In the genomic region with DNA sequence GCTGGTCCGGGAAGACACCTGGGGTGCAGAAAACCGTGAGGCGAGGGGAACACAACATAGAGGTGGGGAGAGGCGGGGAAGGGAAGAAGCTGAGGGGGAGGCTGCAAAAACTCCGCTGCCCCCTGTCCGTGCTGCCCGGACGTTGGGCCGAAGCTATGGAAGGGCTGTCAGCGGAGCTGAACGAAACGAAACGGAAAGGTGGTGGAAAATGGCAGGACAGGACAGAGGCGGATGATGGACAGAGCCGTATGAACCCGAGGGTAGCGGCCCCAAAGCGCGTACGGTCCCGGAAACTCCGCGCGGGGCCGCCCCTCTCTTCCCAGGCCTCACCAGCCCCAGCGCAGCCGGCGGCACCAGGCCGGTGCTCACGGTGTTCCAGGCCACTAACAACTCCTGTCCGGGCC, we compare ENCODE assay signal across 8 cellular contexts. TPM values are rescaled to one million over a fixed set of nuclear protein-coding genes. Genes with fewer than 3 reads are reported as not detected.
DNase-seq lines count a peak whose midpoint lies in the region; ATAC-seq, FAIRE-seq and TF ChIP-seq lines count a peak whose summit lies in the region.

No MANE protein-coding gene starts in this region.

- H3K79me2 ChIP-seq in astrocyte (ENCODE audit: insufficient read depth, low read length): peaks cover 70% of the 10 kb centered on the region

- H3K9ac ChIP-seq in astrocyte (ENCODE audit: low read length): peak overlapping the region; percentile 93
- H3K9ac ChIP-seq in liver (ENCODE audit: low read depth in 1 of 2, low read length in 2 of 2): peak overlapping the region; percentile 64 to 76

- peak overlapping the region; percentile 88 for H3K4me3 Mint-ChIP-seq in activated CD4-positive, alpha-beta T cell treated with anti-CD3 and anti-CD28 coated beads, Interleukin-2, amount 10 ng/mL, durations not matched to agents 7 days and 5 days
- peak overlapping the region; percentile 94 for H3K4me3 Mint-ChIP-seq in astrocyte (ENCODE audit: unreplicated experiment)

- no peaks in the 10 kb centered on the region for H3K27me3 Mint-ChIP-seq in activated CD4-positive, alpha-beta T cell treated with anti-CD3 and anti-CD28 coated beads, Interleukin-2, amount 10 ng/mL, durations not matched to agents 7 days and 5 days
- no peaks in the 10 kb centered on the region for H3K27me3 Mint-ChIP-seq in astrocyte (ENCODE audit: low read depth, unreplicated experiment)

- H3K36me3 Mint-ChIP-seq in activated CD4-positive, alpha-beta T cell treated with anti-CD3 and anti-CD28 coated beads, Interleukin-2, amount 10 ng/mL, durations not matched to agents 7 days and 5 days (ENCODE audit: low read depth): peaks cover 7% of the 10 kb centered on the region
- H3K36me3 Mint-ChIP-seq in astrocyte (ENCODE audit: low read depth, unreplicated experiment): peaks cover 7% of the 10 kb centered on the region

- intact Hi-C loops in thyroid gland (cut with DNase I): loop anchor here (5.0 kb wide), 1 partner anchor 39 kb away; the partner anchor contains the start of genes CYSRT1 and RNF224

- H3K4me1 ChIP-seq in astrocyte (ENCODE audit: insufficient read depth, low read length) (peaks cover 19% of the 10 kb centered on the region), liver (ENCODE audit: control insufficient read depth in 4 of 4, insufficient read depth in 4 of 4, low read length in 3 of 4) (peaks cover 19 to 50% (median 40%) of the 10 kb centered on the region in 4 donors), thyroid gland (peaks cover 29 to 30% of the 10 kb centered on the region in 2 donors)

- no peak for FAIRE-seq in astrocyte (lab: Jason Lieb, UNC)

- no peaks in the 10 kb centered on the region for H3K27me3 ChIP-seq in astrocyte (ENCODE audit: insufficient read depth, low read length)
- no peaks in the 10 kb centered on the region for H3K27me3 ChIP-seq in liver (ENCODE audit: control insufficient read depth in 4 of 4, insufficient read depth in 4 of 4, low read length in 3 of 4)
- no peaks in the 10 kb centered on the region for H3K27me3 ChIP-seq in thyroid gland

- H3K9me3 Mint-ChIP-seq in activated CD4-positive, alpha-beta T cell treated with anti-CD3 and anti-CD28 coated beads, Interleukin-2, amount 10 ng/mL, durations not matched to agents 7 days and 5 days: no peaks in the 10 kb centered on the region
- H3K9me3 Mint-ChIP-seq in astrocyte (ENCODE audit: unreplicated experiment): no peaks in the 10 kb centered on the region

- H3K27ac ChIP-seq in astrocyte (ENCODE audit: low read depth, low read length): peak overlapping the region; percentile 90
- H3K27ac ChIP-seq in liver (ENCODE audit: low read depth in 1 of 2, low read length in 2 of 2): peak overlapping the region; percentile 90 to 92
- H3K27ac ChIP-seq in thyroid gland: peak overlapping the region; percentile 70 to 88 (median 86)

- peaks cover 34% of the 10 kb centered on the region for H3K4me1 Mint-ChIP-seq in activated CD4-positive, alpha-beta T cell treated with anti-CD3 and anti-CD28 coated beads, Interleukin-2, amount 10 ng/mL, durations not matched to agents 7 days and 5 days
- H3K4me1 Mint-ChIP-seq in astrocyte (ENCODE audit: low read depth, unreplicated experiment): peaks cover 16% of the 10 kb centered on the region

- peak overlapping the region; percentile 99 for H3K4me2 ChIP-seq in astrocyte (ENCODE audit: low read length)

- CTCF ChIA-PET in activated CD4-positive, alpha-beta T cell treated with anti-CD3 and anti-CD28 coated beads, Interleukin-2, amount 10 ng/mL, durations not matched to agents 7 days and 5 days (lab: Charles Lee): interaction anchor here (1.2 to 2.6 kb wide), 5 partner anchors 11 to 31 kb away, joined by 3 to 10 read pairs (median 4); partner anchors contain the start of genes NDOR1, TMEM203, TMEM210 and TPRN

- DNase-seq in activated CD4-positive, alpha-beta T cell treated with anti-CD3 and anti-CD28 coated beads, Interleukin-2, amount 10 ng/mL, durations not matched to agents 7 days and 5 days: no peak
- DNase-seq in activated CD4-positive, alpha-beta T cell treated with anti-CD3 and anti-CD28 coated beads, Interleukin-2, amount 50 U/mL, for 48 hours: no peak
- DNase-seq in astrocyte (ENCODE audit: low read depth) (no peak), thyroid gland (no peak), NCI-H2171 (lab: John Stamatoyannopoulos, UW) (no peak)
- DNase-seq in stimulated activated CD4-positive, alpha-beta T cell treated with anti-CD3 and anti-CD28 coated beads, Interleukin-4, amount 100 ng/mL, for 4 hours: no peak

- no peak for TF ChIP-seq RAD21 in liver (IDR thresholded peaks at IDR 0.05)

- H2AFZ ChIP-seq in astrocyte (ENCODE audit: low read depth, low read length): peak overlapping the region; percentile 87

- no peaks in the 10 kb centered on the region for H3K9me3 ChIP-seq in astrocyte (ENCODE audit: insufficient read depth, low read depth, low read length)
- no peaks in the 10 kb centered on the region for H3K9me3 ChIP-seq in liver (ENCODE audit: control insufficient read depth in 4 of 4, low read length in 3 of 4)
- no peaks in the 10 kb centered on the region for H3K9me3 ChIP-seq in thyroid gland

- peaks cover 63% of the 10 kb centered on the region for H4K20me1 ChIP-seq in astrocyte (ENCODE audit: insufficient read depth, low read length)

- H3K4me3 ChIP-seq in astrocyte (ENCODE audit: insufficient read depth, low read depth, low read length): peak overlapping the region; percentile 94
- H3K4me3 ChIP-seq in liver (ENCODE audit: low read depth in 1 of 3, low read length in 3 of 3): peak overlapping the region; percentile 74 to 92 (median 86)
- H3K4me3 ChIP-seq in thyroid gland (replicated peaks in 1 of 3): peak overlapping the region; percentile 70 to 90 (median 86)

- TF ChIP-seq CTCF in astrocyte (IDR thresholded peaks at IDR 0.05; ENCODE audit: insufficient read depth, low read depth, low read length): no peak
- no peak for TF ChIP-seq CTCF in liver (IDR thresholded peaks at IDR 0.05; ENCODE audit: low read depth, low read length, missing input control)
- no peak for TF ChIP-seq CTCF in thyroid gland (IDR thresholded peaks at IDR 0.05)

- no peak for ATAC-seq in HG02981 (IDR thresholded peaks at IDR 0.05; ENCODE audit: unreplicated experiment)

- POLR2A ChIA-PET in activated CD4-positive, alpha-beta T cell treated with anti-CD3 and anti-CD28 coated beads, Interleukin-2, amount 10 ng/mL, durations not matched to agents 7 days and 5 days (lab: Charles Lee): interaction anchor here (1.1 to 1.6 kb wide), 2 partner anchors 13 to 17 kb away, joined by 4 to 5 read pairs; partner anchors contain the start of gene TPRN

- no peak for TF ChIP-seq POLR2A in thyroid gland (IDR thresholded peaks at IDR 0.05)

- peak overlapping the region; percentile 95 for H3K27ac Mint-ChIP-seq in activated CD4-positive, alpha-beta T cell treated with anti-CD3 and anti-CD28 coated beads, Interleukin-2, amount 10 ng/mL, durations not matched to agents 7 days and 5 days
- no peak overlapping the region for H3K27ac Mint-ChIP-seq in astrocyte (ENCODE audit: unreplicated experiment)

- 0% methylated on average over 31 of the region's 31 CpGs for WGBS in liver
- WGBS in thyroid gland, 2 donors: 1% methylated on average over 24 to 28 of the region's 31 CpGs

- H3K36me3 ChIP-seq in astrocyte (ENCODE audit: insufficient read depth, low read length): peaks cover 3% of the 10 kb centered on the region
- H3K36me3 ChIP-seq in liver (ENCODE audit: control insufficient read depth in 4 of 4, insufficient read depth in 3 of 4, low read depth in 1 of 4, low read length in 3 of 4): peaks cover 9 to 44% (median 11%) of the 10 kb centered on the region in 4 donors
- peaks cover 21 to 32% of the 10 kb centered on the region in 2 donors for H3K36me3 ChIP-seq in thyroid gland

TF ChIP-seq in liver, 16 proteins besides CTCF, POLR2A, EP300 and RAD21:
- no peak for TF ChIP-seq GABPA (IDR thresholded peaks at IDR 0.05 in 1 of 2, conservative IDR thresholded peaks at IDR 0.05 in 1 of 2)

RNA-seq across cellular contexts. Expression of gene ANAPC2, which starts 0.3 kb away (rescaled TPM):
- 10 to 100 TPM; 61.3 to 76.1 TPM for total RNA-seq in activated CD4-positive, alpha-beta T cell treated with anti-CD3 and anti-CD28 coated beads, Interleukin-2, amount 10 ng/mL, durations not matched to agents 7 days and 5 days
- total RNA-seq in astrocyte: 39.2 and 39.7 TPM in 2 replicates
- 10 to 100 TPM; 19.4 to 32.6 TPM for total RNA-seq in liver
- polyA plus RNA-seq in liver: 10 to 100 TPM in 1 of 2 donors, 1 to 10 TPM in 1; 9.3 to 19.9 TPM
- total RNA-seq in thyroid gland: 10 to 100 TPM; 25.6 to 34.1 (median 31.8) TPM

RNA-seq across cellular contexts. Expression of gene SSNA1, which starts 0.4 kb away (rescaled TPM):
- total RNA-seq in activated CD4-positive, alpha-beta T cell treated with anti-CD3 and anti-CD28 coated beads, Interleukin-2, amount 10 ng/mL, durations not matched to agents 7 days and 5 days: 10 to 100 TPM; 74.8 to 81.3 TPM
- 49.1 and 52.7 TPM in 2 replicates for total RNA-seq in astrocyte
- 10 to 100 TPM; 29.8 to 37.5 TPM for total RNA-seq in liver
- 10 to 100 TPM; 43.1 to 44.2 TPM for polyA plus RNA-seq in liver
- total RNA-seq in thyroid gland: 10 to 100 TPM; 42.0 to 97.5 (median 62.8) TPM

RNA-seq across cellular contexts. Expression of gene TPRN, which starts 12.5 kb away (rescaled TPM):
- 1 to 10 TPM; 8.9 TPM for total RNA-seq in activated CD4-positive, alpha-beta T cell treated with anti-CD3 and anti-CD28 coated beads, Interleukin-2, amount 10 ng/mL, durations not matched to agents 7 days and 5 days
- total RNA-seq in astrocyte (16.0 and 17.2 TPM in 2 replicates), liver (10 to 100 TPM in 1 of 2 donors, 1 to 10 TPM in 1; 5.4 to 15.8 TPM), thyroid gland (10 to 100 TPM in 2 of 4 donors, 1 to 10 TPM in 2; 6.5 to 13.5 (median 9.9) TPM)
- 10 to 100 TPM in 1 of 2 donors, 1 to 10 TPM in 1; 6.5 to 20.1 TPM for polyA plus RNA-seq in liver

RNA-seq across cellular contexts. Expression of gene TMEM210, which starts 16.2 kb away (rescaled TPM):
- not detected for total RNA-seq in activated CD4-positive, alpha-beta T cell treated with anti-CD3 and anti-CD28 coated beads, Interleukin-2, amount 10 ng/mL, durations not matched to agents 7 days and 5 days
- total RNA-seq in astrocyte: not detected in 2 replicates
- total RNA-seq in liver: not detected
- polyA plus RNA-seq in liver: not detected
- total RNA-seq in thyroid gland: not detected

RNA-seq across cellular contexts. Expression of gene TMEM203, which starts 17.4 kb away (rescaled TPM):
- 10 to 100 TPM; 28.5 to 34.0 TPM for total RNA-seq in activated CD4-positive, alpha-beta T cell treated with anti-CD3 and anti-CD28 coated beads, Interleukin-2, amount 10 ng/mL, durations not matched to agents 7 days and 5 days
- total RNA-seq in astrocyte (28.7 and 30.9 TPM in 2 replicates), liver (10 to 100 TPM; 19.9 to 21.5 TPM), thyroid gland (10 to 100 TPM; 29.7 to 47.3 (median 38.4) TPM)
- polyA plus RNA-seq in liver: 10 to 100 TPM; 21.4 to 27.5 TPM
